10 cellular contexts compared by ENCODE assay signal in genomic region chr18:12989397-12990127, GRCh38. TPM values are rescaled to one million over a fixed set of nuclear protein-coding genes. Genes with fewer than 3 reads are reported as not detected.
DNase-seq lines count a peak whose midpoint lies in the region; ATAC-seq and TF ChIP-seq lines count a peak whose summit lies in the region.
"Had no signal": no experiment of that assay in that cellular context is flagged by ENCODE, and none has a peak within 500 bp of the region (broad histone marks: within the 10 kb centered on the region; RNA-seq: fewer than 3 reads in every experiment).

No MANE protein-coding gene starts in this region.

- no peak overlapping the region for H3K9ac ChIP-seq in H9 (ENCODE audit: extremely low read depth, insufficient read length, low read length)

- TF ChIP-seq CTCF in C4-2B (conservative IDR thresholded peaks at IDR 0.05) (no peak), H9 (conservative IDR thresholded peaks at IDR 0.05) (no peak), mesothelial cell of epicardium (IDR thresholded peaks at IDR 0.05; ENCODE audit: unreplicated experiment) (no peak)

- no peaks in the 10 kb centered on the region for H3K9me3 ChIP-seq in H9 (ENCODE audit: control insufficient read depth, low read depth, low read length)
- H3K9me3 ChIP-seq: HAP-1, SJSA1 had no signal

- H3K56ac ChIP-seq in H9 (ENCODE audit: insufficient read length, low read depth, low read length) = no peak overlapping the region

- no peak overlapping the region for H2AFZ ChIP-seq in H9 (ENCODE audit: low read length)

- peaks cover 15% of the 10 kb centered on the region; the same call in 1 of the 2 replicates for H3K79me2 ChIP-seq in H9 (ENCODE audit: insufficient read depth, low read length)

- H3K4me2 ChIP-seq in H9 (ENCODE audit: insufficient read depth, insufficient read length, low read length) = peak overlapping the region; percentile 51

- H2AK5ac ChIP-seq in H9 (ENCODE audit: insufficient read length, low read length) = no peak overlapping the region

- H3K4me1 Mint-ChIP-seq in H9 (peaks cover 8 to 14% of the 10 kb centered on the region in 2 experiments), mesothelial cell of epicardium (peaks cover 22% of the 10 kb centered on the region)
- H3K4me1 Mint-ChIP-seq in activated CD4-positive, alpha-beta memory T cell treated with anti-CD3 and anti-CD28 coated beads for 36 hours (ENCODE audit: low read depth) = peaks cover 15% of the 10 kb centered on the region

- no peak overlapping the region for H3K14ac ChIP-seq in H9 (ENCODE audit: insufficient read depth, low read length)

- peak overlapping the region; percentile 94 to 97 for H3K4me3 Mint-ChIP-seq in H9
- H3K4me3 Mint-ChIP-seq in activated CD4-positive, alpha-beta memory T cell treated with anti-CD3 and anti-CD28 coated beads for 36 hours = peak overlapping the region; percentile 96
- peak overlapping the region; percentile 90 for H3K4me3 Mint-ChIP-seq in mesothelial cell of epicardium

- DNase-seq in H9 = no peak
- DNase-seq in activated CD4-positive, alpha-beta memory T cell treated with anti-CD3 and anti-CD28 coated beads for 36 hours = no peak
- no peak for DNase-seq in mesothelial cell of epicardium (ENCODE audit: low spot score in 2 of 2, unreplicated experiment in 2 of 2)
- no peak for DNase-seq in left ventricle myocardium superior
- DNase-seq in SKM-1 treated with dmso at 0.1 percent for 144 hours (lab: John Stamatoyannopoulos, UW; ENCODE audit: unreplicated experiment) = no peak
- DNase-seq in DMS 273 treated with DMSO at 0.1 percent for 48 hours (lab: John Stamatoyannopoulos, UW) = no peak

- peaks cover 2 to 11% (median 6%) of the 10 kb centered on the region in 3 experiments; a peak in 3 of 7 replicates for H3K36me3 Mint-ChIP-seq in H9 (ENCODE audit: insufficient read depth in 1 of 3, low read depth in 3 of 3)
- peaks cover 20% of the 10 kb centered on the region for H3K36me3 Mint-ChIP-seq in activated CD4-positive, alpha-beta memory T cell treated with anti-CD3 and anti-CD28 coated beads for 36 hours
- peaks cover 5% of the 10 kb centered on the region for H3K36me3 Mint-ChIP-seq in mesothelial cell of epicardium

- H2BK5ac ChIP-seq in H9 (ENCODE audit: insufficient read length, low read length) = no peak overlapping the region

- peaks cover 7% of the 10 kb centered on the region; the same call in 1 of the 2 replicates for H3K4me1 ChIP-seq in H9 (ENCODE audit: insufficient read depth, low read length)

- H3K9me3 Mint-ChIP-seq in H9 (no peaks in the 10 kb centered on the region; a peak in 1 of 5 replicates), mesothelial cell of epicardium (no peaks in the 10 kb centered on the region)
- no peaks in the 10 kb centered on the region for H3K9me3 Mint-ChIP-seq in activated CD4-positive, alpha-beta memory T cell treated with anti-CD3 and anti-CD28 coated beads for 36 hours

- peak overlapping the region; percentile 32 to 99 (median 80); a peak in 5 of 7 replicates for H3K27ac Mint-ChIP-seq in H9
- H3K27ac Mint-ChIP-seq in activated CD4-positive, alpha-beta memory T cell treated with anti-CD3 and anti-CD28 coated beads for 36 hours = peak overlapping the region; percentile 92
- H3K27ac Mint-ChIP-seq in mesothelial cell of epicardium = peak overlapping the region; percentile 97

- CTCF ChIA-PET in activated CD4-positive, alpha-beta memory T cell treated with anti-CD3 and anti-CD28 coated beads for 36 hours (lab: Charles Lee) = interaction anchor here (1.6 kb wide), 1 partner anchor 170 kb away, joined by 6 read pairs; no protein-coding TSS in a partner anchor

- no peaks in the 10 kb centered on the region for H4K20me1 ChIP-seq in H9 (ENCODE audit: control insufficient read depth, insufficient read depth, insufficient read length)

- no peaks in the 10 kb centered on the region for H3K79me1 ChIP-seq in H9 (ENCODE audit: insufficient read depth, low read depth, low read length, poor library complexity, severe bottlenecking)

- H3K27ac ChIP-seq in C4-2B (peak overlapping the region; percentile 93), H9 (ENCODE audit: insufficient read length, low read depth, low read length) (no peak overlapping the region)

- no peak overlapping the region for H3T11ph ChIP-seq in H9 (ENCODE audit: low read length)

- no peak overlapping the region for H4K5ac ChIP-seq in H9 (ENCODE audit: insufficient read length, low read depth, low read length)

- no peak overlapping the region for H2BK120ac ChIP-seq in H9 (ENCODE audit: low read depth, low read length, poor library complexity, severe bottlenecking)

- no peaks in the 10 kb centered on the region for H3K27me3 ChIP-seq in H9 (ENCODE audit: insufficient read depth, low read length)
- H3K27me3 ChIP-seq: SJSA1 had no signal

- H3K23me2 ChIP-seq in H9 (ENCODE audit: insufficient read length, low read depth, low read length, poor library complexity, severe bottlenecking) = no peaks in the 10 kb centered on the region

- no CpG with 5 or more reads among the region's 8 CpGs for WGBS in H9 (ENCODE audit: extremely low coverage, insufficient read length, low lambda C conversion rate)

- H2BK20ac ChIP-seq in H9 (ENCODE audit: low read depth, low read length, poor library complexity, severe bottlenecking) = no peak overlapping the region

- intact Hi-C loops in activated CD4-positive, alpha-beta memory T cell treated with anti-CD3 and anti-CD28 coated beads for 36 hours (cut with micrococcal nuclease) = loop anchor here (2.0 to 10.0 kb wide), 4 partner anchors 147 to 613 kb away; partner anchors contain the start of genes AFG3L2, CEP76 and PSMG2
- intact Hi-C loops in left ventricle myocardium superior (cut with micrococcal nuclease) = no loop called here

- no peak overlapping the region for H2BK15ac ChIP-seq in H9 (ENCODE audit: low read depth, low read length)

- H3K23ac ChIP-seq in H9 (ENCODE audit: insufficient read length, low read depth, low read length) = no peak overlapping the region

- H3K4ac ChIP-seq in H9 (ENCODE audit: low read depth, low read length) = no peak overlapping the region

- H4K8ac ChIP-seq in H9 (replicated peaks; ENCODE audit: insufficient read length, low read depth, low read length) = no peak overlapping the region

- no peak overlapping the region for H4K91ac ChIP-seq in H9 (ENCODE audit: insufficient read length, low read depth, low read length)

- no peak for ATAC-seq in left ventricle myocardium superior
- no peak for ATAC-seq in GM18519 (IDR thresholded peaks at IDR 0.05; ENCODE audit: low FRiP score, unreplicated experiment)

- no peak overlapping the region for H2BK12ac ChIP-seq in H9 (ENCODE audit: insufficient read length, low read depth, low read length)

- no peak overlapping the region for H3K18ac ChIP-seq in H9 (ENCODE audit: insufficient read length, low read depth, low read length)

- POLR2A ChIA-PET in activated CD4-positive, alpha-beta memory T cell treated with anti-CD3 and anti-CD28 coated beads for 36 hours (lab: Charles Lee) = interaction anchor here (0.6 to 1.6 kb wide), 4 partner anchors 10 to 106 kb away, joined by 3 to 14 read pairs (median 5); partner anchors contain the start of gene SEH1L

- H3K27me3 Mint-ChIP-seq in H9 (ENCODE audit: low read depth) (no peaks in the 10 kb centered on the region), mesothelial cell of epicardium (ENCODE audit: low read depth) (no peaks in the 10 kb centered on the region)
- H3K27me3 Mint-ChIP-seq in activated CD4-positive, alpha-beta memory T cell treated with anti-CD3 and anti-CD28 coated beads for 36 hours = peaks cover 3% of the 10 kb centered on the region

RNA-seq across cellular contexts. Expression of gene CEP192, which starts 1.6 kb away (rescaled TPM):
- 22.0 and 23.5 TPM in 2 replicates for total RNA-seq in H9 (2021)
- 10 to 100 TPM; 31.0 to 34.0 TPM for total RNA-seq in activated CD4-positive, alpha-beta memory T cell treated with anti-CD3 and anti-CD28 coated beads for 36 hours
- 32.7 to 36.5 TPM (median 34.6 TPM) in 3 replicates for total RNA-seq in mesothelial cell of epicardium
- total RNA-seq in left ventricle myocardium superior = 26.7 TPM

RNA-seq across cellular contexts. Expression of gene SEH1L, which starts 41.8 kb away (rescaled TPM):
- total RNA-seq in H9 (2021) (93.3 and 97.2 TPM in 2 replicates), mesothelial cell of epicardium (50.5 to 51.5 TPM (median 50.7 TPM) in 3 replicates), left ventricle myocardium superior (17.3 TPM)
- total RNA-seq in activated CD4-positive, alpha-beta memory T cell treated with anti-CD3 and anti-CD28 coated beads for 36 hours = 10 to 100 TPM; 90.3 to 92.5 TPM
